In genomic region chr10:45592926-45593325, GRCh38 we compare ENCODE assay signal across 9 cellular contexts.
DNase-seq lines count a peak whose midpoint lies in the region; ATAC-seq and TF ChIP-seq lines count a peak whose summit lies in the region.
"Had no signal": no experiment of that assay in that cellular context is flagged by ENCODE, and none has a peak within 500 bp of the region (broad histone marks: within the 10 kb centered on the region; RNA-seq: fewer than 3 reads in every experiment).

No MANE protein-coding gene starts in this region.

- intact Hi-C loops in activated CD4-positive, alpha-beta T cell treated with anti-CD3 and anti-CD28 coated beads, Interleukin-2, amount 10 ng/mL, durations not matched to agents 24 days and 14 days (cut with micrococcal nuclease), result loop anchor here (10.0 kb wide), 2 partner anchors 338 to 432 kb away; no protein-coding TSS in a partner anchor

- H3K4me3 ChIP-seq in fibroblast of pulmonary artery (replicated peaks; ENCODE audit: low read depth, low read length), result peak overlapping the region; percentile 65

- no peak for ATAC-seq in stimulated activated effector memory CD8-positive, alpha-beta T cell treated with anti-CD3 and anti-CD28 coated beads, Interleukin-12 subunit alpha, Interleukin-12 subunit beta, amount 100 ng/mL, for 72 hours

- H3K27ac Mint-ChIP-seq in activated CD4-positive, alpha-beta T cell treated with anti-CD3 and anti-CD28 coated beads, Interleukin-2, amount 10 ng/mL, durations not matched to agents 24 days and 14 days, result no peak overlapping the region
- H3K27ac Mint-ChIP-seq in stimulated activated effector memory CD8-positive, alpha-beta T cell treated with anti-CD3 and anti-CD28 coated beads, Interleukin-12 subunit alpha, Interleukin-12 subunit beta, amount 100 ng/mL, for 72 hours, result no peak overlapping the region

- peaks cover 30% of the 10 kb centered on the region for H3K4me1 Mint-ChIP-seq in activated CD4-positive, alpha-beta T cell treated with anti-CD3 and anti-CD28 coated beads, Interleukin-2, amount 10 ng/mL, durations not matched to agents 24 days and 14 days
- H3K4me1 Mint-ChIP-seq in stimulated activated effector memory CD8-positive, alpha-beta T cell treated with anti-CD3 and anti-CD28 coated beads, Interleukin-12 subunit alpha, Interleukin-12 subunit beta, amount 100 ng/mL, for 72 hours, result peaks cover 43% of the 10 kb centered on the region

- peak overlapping the region; percentile 87 for H3K4me3 Mint-ChIP-seq in activated CD4-positive, alpha-beta T cell treated with anti-CD3 and anti-CD28 coated beads, Interleukin-2, amount 10 ng/mL, durations not matched to agents 24 days and 14 days
- peak overlapping the region; percentile 70 for H3K4me3 Mint-ChIP-seq in stimulated activated effector memory CD8-positive, alpha-beta T cell treated with anti-CD3 and anti-CD28 coated beads, Interleukin-12 subunit alpha, Interleukin-12 subunit beta, amount 100 ng/mL, for 72 hours

- H3K36me3 Mint-ChIP-seq in activated CD4-positive, alpha-beta T cell treated with anti-CD3 and anti-CD28 coated beads, Interleukin-2, amount 10 ng/mL, durations not matched to agents 24 days and 14 days (ENCODE audit: low read depth), result peaks cover 17% of the 10 kb centered on the region
- peaks cover 20% of the 10 kb centered on the region for H3K36me3 Mint-ChIP-seq in stimulated activated effector memory CD8-positive, alpha-beta T cell treated with anti-CD3 and anti-CD28 coated beads, Interleukin-12 subunit alpha, Interleukin-12 subunit beta, amount 100 ng/mL, for 72 hours

- peaks cover 7% of the 10 kb centered on the region for H3K27me3 Mint-ChIP-seq in activated CD4-positive, alpha-beta T cell treated with anti-CD3 and anti-CD28 coated beads, Interleukin-2, amount 10 ng/mL, durations not matched to agents 24 days and 14 days

- DNase-seq in activated CD4-positive, alpha-beta T cell treated with anti-CD3 and anti-CD28 coated beads, Interleukin-2, amount 10 ng/mL, durations not matched to agents 24 days and 14 days, result no peak
- DNase-seq in activated CD4-positive, alpha-beta T cell treated with anti-CD3 and anti-CD28 coated beads, Interleukin-2, amount 50 U/mL, for 4 hours, result no peak
- peak; percentile 54 for DNase-seq in SKM-1 (lab: John Stamatoyannopoulos, UW; ENCODE audit: unreplicated experiment)
- DNase-seq in fibroblast of pulmonary artery (ENCODE audit: low read depth), result no peak
- DNase-seq in stimulated activated effector memory CD8-positive, alpha-beta T cell treated with anti-CD3 and anti-CD28 coated beads, Interleukin-12 subunit alpha, Interleukin-12 subunit beta, amount 100 ng/mL, for 72 hours (ENCODE audit: low spot score in 2 of 2), result no peak
- no peak for DNase-seq in NCI-H510A (lab: John Stamatoyannopoulos, UW)
- DNase-seq in NCI-H187 (lab: John Stamatoyannopoulos, UW), result no peak
- no peak for DNase-seq in NCI-H1105 treated with DMSO at 0.1 percent for 48 hours (lab: John Stamatoyannopoulos, UW)
- DNase-seq: posterior cingulate gyrus had no signal

- no peak for TF ChIP-seq CTCF in fibroblast of pulmonary artery (IDR thresholded peaks at IDR 0.05; ENCODE audit: low read length, missing control alignments)

- H3K9me3 Mint-ChIP-seq in activated CD4-positive, alpha-beta T cell treated with anti-CD3 and anti-CD28 coated beads, Interleukin-2, amount 10 ng/mL, durations not matched to agents 24 days and 14 days, result no peaks in the 10 kb centered on the region
- no peaks in the 10 kb centered on the region for H3K9me3 Mint-ChIP-seq in stimulated activated effector memory CD8-positive, alpha-beta T cell treated with anti-CD3 and anti-CD28 coated beads, Interleukin-12 subunit alpha, Interleukin-12 subunit beta, amount 100 ng/mL, for 72 hours
